In the genomic region with DNA sequence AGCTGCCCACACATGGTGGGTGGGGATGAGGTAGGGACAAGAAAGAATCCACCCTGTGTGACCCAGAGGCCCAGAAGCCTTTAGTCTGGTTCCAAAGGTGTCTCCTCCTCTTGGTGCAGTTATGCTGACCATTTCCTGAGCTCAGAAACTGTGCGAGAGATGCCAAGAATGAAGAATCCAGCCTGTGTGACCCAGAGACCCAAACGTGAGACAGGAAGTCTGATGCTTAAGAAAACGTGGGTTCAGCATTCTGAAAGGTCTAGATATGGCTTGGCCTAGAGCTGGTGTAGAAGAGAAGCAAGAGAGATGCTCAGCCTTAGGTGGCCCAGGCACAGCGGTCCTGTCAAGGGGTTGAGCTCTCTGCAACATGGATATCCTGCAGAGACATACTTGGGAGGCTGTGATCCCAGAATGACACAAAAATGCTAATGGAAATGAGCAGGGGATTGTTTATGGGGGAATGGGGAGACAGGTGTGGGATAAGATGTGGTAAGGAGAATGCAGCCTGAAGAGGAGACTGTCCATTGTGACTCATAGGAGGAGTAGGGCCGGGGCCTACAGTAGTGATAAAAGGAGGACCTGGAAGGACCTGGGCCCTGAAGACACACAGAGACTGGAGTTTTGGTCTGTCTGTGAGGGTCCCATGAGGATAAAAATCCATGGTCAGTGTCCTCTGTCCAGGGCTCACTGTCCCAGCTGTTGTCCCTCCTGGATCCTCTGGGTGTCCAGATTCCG, we compare ENCODE assay signal across 28 cellular contexts.
"Had no signal": no experiment of that assay in that cellular context is flagged by ENCODE, and none has a peak within 500 bp of the region (broad histone marks: within the 10 kb centered on the region; RNA-seq: fewer than 3 reads in every experiment).

No MANE protein-coding gene starts in this region.

- DNase-seq: activated CD4-positive, alpha-beta memory T cell treated with anti-CD3 and anti-CD28 coated beads for 36 hours; activated CD4-positive, alpha-beta T cell treated with anti-CD3 and anti-CD28 coated beads for 48 hours; activated CD8-positive, alpha-beta memory T cell treated with anti-CD3 and anti-CD28 coated beads, Interleukin-2, amount 50 U/mL, for 4 hours; activated gamma-delta T cell; activated naive CD4-positive, alpha-beta T cell treated with anti-CD3 and anti-CD28 coated beads, Interleukin-2, amount 10 ng/mL, durations not matched to agents 7 days and 5 days; activated T-cell treated with anti-CD3 and anti-CD28 coated beads, Interleukin-2, amount 50 U/mL, for 1 hour; amniotic stem cell; caudate nucleus; effector CD4-positive, alpha-beta T cell; glutamatergic neuron; left lung; mucosa of descending colon; nucleus accumbens; pancreas; psoas muscle; stimulated activated CD4-positive, alpha-beta T cell treated with anti-CD3 and anti-CD28 coated beads, Interleukin-15, amount 100 ng/mL, for 24 hours; stimulated activated CD4-positive, alpha-beta T cell treated with anti-CD3 and anti-CD28 coated beads, Interleukin-2, amount 100 ng/mL, for 24 hours; stimulated activated naive CD4-positive, alpha-beta T cell; T-cell had no signal

- H3K4me3 Mint-ChIP-seq: activated CD4-positive, alpha-beta memory T cell treated with anti-CD3 and anti-CD28 coated beads for 36 hours; activated naive CD4-positive, alpha-beta T cell treated with anti-CD3 and anti-CD28 coated beads, Interleukin-2, amount 10 ng/mL, durations not matched to agents 7 days and 5 days; T-cell; T-helper 2 cell treated with Interferon-gamma antibody and Interleukin-4, amounts not matched to agents 5 μg/mL and 100 μg/mL, for 36 hours had no signal

- H3K36me3 ChIP-seq: esophagus muscularis mucosa, left lung, pancreas, suprapubic skin, tibial nerve had no signal

- H3K9me3 ChIP-seq: esophagus muscularis mucosa, left lung, mucosa of descending colon, pancreas, psoas muscle, suprapubic skin, tibial nerve had no signal

- FAIRE-seq: frontal cortex, islet of Langerhans, pancreas had no signal

- H3K36me3 Mint-ChIP-seq: activated CD4-positive, alpha-beta memory T cell treated with anti-CD3 and anti-CD28 coated beads for 36 hours; activated naive CD4-positive, alpha-beta T cell treated with anti-CD3 and anti-CD28 coated beads, Interleukin-2, amount 10 ng/mL, durations not matched to agents 7 days and 5 days; T-cell had no signal

- H3K4me1 ChIP-seq: esophagus muscularis mucosa, left lung, pancreas, psoas muscle, suprapubic skin, tibial nerve had no signal

- H3K4me3 ChIP-seq: esophagus muscularis mucosa, left lung, lung, mucosa of descending colon, pancreas, psoas muscle, suprapubic skin, tibial nerve had no signal

- H3K4me1 Mint-ChIP-seq: activated naive CD4-positive, alpha-beta T cell treated with anti-CD3 and anti-CD28 coated beads, Interleukin-2, amount 10 ng/mL, durations not matched to agents 7 days and 5 days; T-cell had no signal

- ATAC-seq: activated CD4-positive, CD25-positive, alpha-beta regulatory T cell treated with anti-CD3 and anti-CD28 coated beads, Interleukin-2, amount 50 U/mL, for 24 hours; left lung; mucosa of descending colon; pancreas; psoas muscle; T-cell had no signal

- H3K27ac ChIP-seq: esophagus muscularis mucosa, left lung, pancreas, psoas muscle, suprapubic skin, tibial nerve, VCaP had no signal

- H3K27me3 ChIP-seq: pancreas had no signal

- H3K27ac Mint-ChIP-seq: activated CD4-positive, alpha-beta memory T cell treated with anti-CD3 and anti-CD28 coated beads for 36 hours; activated naive CD4-positive, alpha-beta T cell treated with anti-CD3 and anti-CD28 coated beads, Interleukin-2, amount 10 ng/mL, durations not matched to agents 7 days and 5 days; T-cell; T-helper 2 cell treated with Interferon-gamma antibody and Interleukin-4, amounts not matched to agents 5 μg/mL and 100 μg/mL, for 36 hours had no signal

- H3K9me3 Mint-ChIP-seq: activated CD4-positive, alpha-beta memory T cell treated with anti-CD3 and anti-CD28 coated beads for 36 hours; activated naive CD4-positive, alpha-beta T cell treated with anti-CD3 and anti-CD28 coated beads, Interleukin-2, amount 10 ng/mL, durations not matched to agents 7 days and 5 days; T-cell; T-helper 2 cell treated with Interferon-gamma antibody and Interleukin-4, amounts not matched to agents 5 μg/mL and 100 μg/mL, for 36 hours had no signal
